Comparison of ENCODE assay signal across 25 cellular contexts in the genomic region with DNA sequence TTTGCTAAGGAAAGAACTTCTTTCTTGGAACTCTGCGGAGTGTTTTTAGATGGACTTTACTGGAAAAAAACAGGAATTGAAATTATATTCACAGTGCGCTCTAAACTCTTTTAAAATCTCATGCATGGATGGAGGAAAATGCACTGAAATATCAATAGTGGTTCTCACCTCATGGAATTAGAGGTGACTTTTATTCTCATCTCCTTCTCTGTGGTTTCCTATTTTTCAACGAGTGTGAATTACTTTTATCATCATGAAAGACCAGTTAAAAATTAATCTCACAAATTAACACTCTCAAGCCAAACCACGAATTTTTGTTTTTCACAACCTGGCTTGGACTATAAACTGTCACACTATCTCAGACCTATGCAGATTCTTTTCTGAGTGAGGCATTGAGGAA.
"Had no signal": no experiment of that assay in that cellular context is flagged by ENCODE, and none has a peak within 500 bp of the region (broad histone marks: within the 10 kb centered on the region; RNA-seq: fewer than 3 reads in every experiment).

No MANE protein-coding gene starts in this region.

- DNase-seq: dorsolateral prefrontal cortex; effector CD4-positive, alpha-beta T cell; foreskin fibroblast; gastrocnemius medialis; kidney; left lung; mesendoderm; naive thymus-derived CD8-positive, alpha-beta T cell; pancreas; retina; right lobe of liver; small intestine; stimulated activated CD4-positive, alpha-beta T cell treated with anti-CD3 and anti-CD28 coated beads, Interleukin-15, amount 100 ng/mL, for 24 hours; stimulated activated CD4-positive, alpha-beta T cell treated with anti-CD3 and anti-CD28 coated beads, Interleukin-2, amount 100 ng/mL, for 48 hours; stimulated activated naive CD4-positive, alpha-beta T cell treated with Interleukin-2 at 50 U/mL for 16 hours; testis; tibial artery; upper lobe of left lung had no signal

- H3K4me3 Mint-ChIP-seq: endodermal cell, neural crest cell had no signal

- FAIRE-seq: colon, kidney, pancreas, small intestine, urothelium cell line had no signal

- H3K36me3 ChIP-seq: gastrocnemius medialis, left lung, neutrophil, pancreas, right lobe of liver, tibial artery, upper lobe of left lung had no signal

- H3K27ac Mint-ChIP-seq: endodermal cell had no signal

- H3K27ac ChIP-seq: dorsolateral prefrontal cortex, epithelial cell of prostate, gastrocnemius medialis, left lung, pancreas, right lobe of liver, testis, tibial artery, upper lobe of left lung had no signal

- H3K9me3 ChIP-seq: gastrocnemius medialis, left lung, neutrophil, pancreas, right lobe of liver, testis, tibial artery, upper lobe of left lung had no signal

- H3K4me3 ChIP-seq: dorsolateral prefrontal cortex, gastrocnemius medialis, left lung, pancreas, right lobe of liver, testis, tibial artery, upper lobe of left lung had no signal

- H3K4me1 ChIP-seq: testis had no signal

- H3K27me3 ChIP-seq: dorsolateral prefrontal cortex, gastrocnemius medialis, left lung, neutrophil, pancreas, right lobe of liver, testis, tibial artery, upper lobe of left lung had no signal

- H3K27me3 Mint-ChIP-seq: naive thymus-derived CD8-positive, alpha-beta T cell had no signal

- H3K9me3 Mint-ChIP-seq: endodermal cell; naive thymus-derived CD8-positive, alpha-beta T cell; neural crest cell had no signal

- ATAC-seq: esophagus mucosa; gastrocnemius medialis; left lung; naive thymus-derived CD8-positive, alpha-beta T cell; right lobe of liver had no signal
